26 cellular contexts compared by ENCODE assay signal in the genomic region with DNA sequence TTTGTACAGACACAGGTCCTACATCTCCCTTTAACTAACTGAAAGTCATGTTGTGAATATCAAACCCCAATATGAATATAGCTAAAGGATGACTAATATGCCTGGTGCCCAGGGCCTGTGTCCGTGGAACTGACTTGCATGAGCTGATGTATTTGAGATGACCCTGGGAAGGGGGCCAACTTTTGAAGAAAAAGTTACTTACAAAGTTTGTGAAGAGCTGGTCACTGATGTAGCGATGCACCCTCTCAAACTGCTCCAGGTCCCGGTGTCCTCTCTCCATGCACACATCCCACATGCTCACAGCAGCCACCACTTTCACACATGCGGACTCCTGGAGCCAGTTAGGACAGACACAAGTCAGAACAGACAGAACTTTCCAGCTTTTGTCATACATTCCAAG.
DNase-seq lines count a peak whose midpoint lies in the region; ATAC-seq, FAIRE-seq and TF ChIP-seq lines count a peak whose summit lies in the region.
"Had no signal": no experiment of that assay in that cellular context is flagged by ENCODE, and none has a peak within 500 bp of the region (broad histone marks: within the 10 kb centered on the region; RNA-seq: fewer than 3 reads in every experiment).

No MANE protein-coding gene starts in this region.

- H3K9me3 Mint-ChIP-seq in chondrocyte (ENCODE audit: low read depth), result no peaks in the 10 kb centered on the region
- H3K9me3 Mint-ChIP-seq: activated naive CD4-positive, alpha-beta T cell treated with anti-CD3 and anti-CD28 coated beads for 36 hours; activated T-cell treated with anti-CD3 and anti-CD28 coated beads, Interleukin-2, amount 50 U/mL, for 4 hours; nephron had no signal

- TF ChIP-seq CTCF in AG09309 (IDR thresholded peaks at IDR 0.05; ENCODE audit: control insufficient read depth, insufficient read depth, low read depth, low read length, missing control alignments) (no peak), chondrocyte (IDR thresholded peaks at IDR 0.05) (no peak), foreskin fibroblast (IDR thresholded peaks at IDR 0.05; ENCODE audit: low read depth, low read length) (no peak)

- peak overlapping the region; percentile 16 for H3K4me3 Mint-ChIP-seq in chondrocyte (ENCODE audit: unreplicated experiment)
- H3K4me3 Mint-ChIP-seq: activated CD4-positive, alpha-beta T cell treated with anti-CD3 and anti-CD28 coated beads for 36 hours; activated naive CD4-positive, alpha-beta T cell treated with anti-CD3 and anti-CD28 coated beads for 36 hours; activated T-cell treated with anti-CD3 and anti-CD28 coated beads, Interleukin-2, amount 50 U/mL, for 4 hours; nephron had no signal

- no peak for FAIRE-seq in GM12891 (lab: Jason Lieb, UNC)
- FAIRE-seq: A204.1, D721Med had no signal

- H3K4me3 ChIP-seq in AG09309 (ENCODE audit: control insufficient read depth, low read depth, low read length), result no peak overlapping the region
- H3K4me3 ChIP-seq in foreskin fibroblast (ENCODE audit: low read depth in 1 of 2, low read length in 2 of 2), result no peak overlapping the region
- H3K4me3 ChIP-seq: esophagus squamous epithelium, heart right ventricle, left ventricle myocardium inferior, sigmoid colon had no signal

- DNase-seq in AG09309 (ENCODE audit: low read depth), result peak; percentile 14
- peak; percentile 52 for DNase-seq in M059J (ENCODE audit: low read depth)
- no peak for DNase-seq in chondrocyte (ENCODE audit: low spot score)
- peak; percentile 73 to 85 for DNase-seq in foreskin fibroblast
- DNase-seq in inferior parietal cortex (ENCODE audit: extremely low spot score), result no peak
- no peak for DNase-seq in caudate nucleus (lab: John Stamatoyannopoulos, UW)
- DNase-seq in GM12891 (ENCODE audit: insufficient read length, low spot score), result no peak
- DNase-seq: activated CD4-positive, alpha-beta T cell treated with anti-CD3 and anti-CD28 coated beads for 36 hours; activated naive CD4-positive, alpha-beta T cell treated with anti-CD3 and anti-CD28 coated beads for 36 hours; activated T-cell treated with anti-CD3 and anti-CD28 coated beads, Interleukin-2, amount 50 U/mL, for 4 hours; anterior cingulate cortex; esophagus squamous epithelium; heart right ventricle; left ventricle myocardium inferior; NCI-H1092; NCI-H2081; NCI-H345; PC-3; SHP77 treated with DMSO at 0.1 percent for 48 hours; sigmoid colon had no signal

- H3K27ac ChIP-seq in caudate nucleus (ENCODE audit: low read depth, low read length), result no peak overlapping the region
- H3K27ac ChIP-seq: C4-2B, esophagus squamous epithelium, heart right ventricle, left ventricle myocardium inferior, sigmoid colon had no signal

- H3K27me3 Mint-ChIP-seq in chondrocyte (ENCODE audit: low read depth), result no peaks in the 10 kb centered on the region
- H3K27me3 Mint-ChIP-seq: activated CD4-positive, alpha-beta T cell treated with anti-CD3 and anti-CD28 coated beads for 36 hours had no signal

- peak overlapping the region; percentile 89 for H3K27ac Mint-ChIP-seq in chondrocyte (ENCODE audit: unreplicated experiment)
- H3K27ac Mint-ChIP-seq: activated CD4-positive, alpha-beta T cell treated with anti-CD3 and anti-CD28 coated beads for 36 hours; activated naive CD4-positive, alpha-beta T cell treated with anti-CD3 and anti-CD28 coated beads for 36 hours; nephron had no signal

- peaks cover 15% of the 10 kb centered on the region for H3K4me1 Mint-ChIP-seq in chondrocyte (ENCODE audit: low read depth)
- H3K4me1 Mint-ChIP-seq: activated CD4-positive, alpha-beta T cell treated with anti-CD3 and anti-CD28 coated beads for 36 hours; nephron had no signal

- no peak for TF ChIP-seq POLR2A in GM12891 (IDR thresholded peaks at IDR 0.05; ENCODE audit: low read depth, low read length)

- peaks cover 19% of the 10 kb centered on the region for H3K36me3 Mint-ChIP-seq in chondrocyte (ENCODE audit: low read depth)

- no peak for ATAC-seq in GM21390 (IDR thresholded peaks at IDR 0.05; ENCODE audit: unreplicated experiment)
- ATAC-seq: activated CD4-positive, alpha-beta T cell treated with anti-CD3 and anti-CD28 coated beads for 36 hours; activated T-cell treated with anti-CD3 and anti-CD28 coated beads, Interleukin-2, amount 50 U/mL, for 4 hours; HCT116; heart right ventricle; PC-3 had no signal

TF ChIP-seq in GM12891, 5 proteins besides CTCF, POLR2A, EP300 and RAD21:
- TF ChIP-seq POLR2AphosphoS5 (IDR thresholded peaks at IDR 0.05; ENCODE audit: low read depth, low read length) (no peak), POU2F2 (IDR thresholded peaks at IDR 0.05; ENCODE audit: low read depth, low read length) (no peak), PAX5 (IDR thresholded peaks at IDR 0.05; ENCODE audit: insufficient read depth, low read length, severe bottlenecking) (no peak)

Comparison
In these comparisons a context has a peak if more than half of its experiments do, and no peak if none do; other contexts are left out.
1. DNase-seq: peak in AG09309 (single experiment), M059J (single experiment) and foreskin fibroblast (2 of 2); none in chondrocyte (single experiment), inferior parietal cortex (single experiment), caudate nucleus (0 of 61) and GM12891 (single experiment).